4 cellular contexts compared by ENCODE assay signal in genomic region chr3:48271190-48271589, GRCh38. TPM values are rescaled to one million over a fixed set of nuclear protein-coding genes. Genes with fewer than 3 reads are reported as not detected.
"Had no signal": no experiment of that assay in that cellular context is flagged by ENCODE, and none has a peak within 500 bp of the region (broad histone marks: within the 10 kb centered on the region; RNA-seq: fewer than 3 reads in every experiment).

No MANE protein-coding gene starts in this region.

RNA-seq across cellular contexts. Expression of gene CAMP, which starts 47.9 kb away (rescaled TPM):
- total RNA-seq: GM23338, H1, H9, HT-29 had no signal
- polyA plus RNA-seq: GM23338, H1 had no signal
